In genomic region chr4:152328595-152328994, GRCh38 we compare ENCODE assay signal across 20 cellular contexts.
DNase-seq lines count a peak whose midpoint lies in the region; ATAC-seq and TF ChIP-seq lines count a peak whose summit lies in the region.
"Had no signal": no experiment of that assay in that cellular context is flagged by ENCODE, and none has a peak within 500 bp of the region (broad histone marks: within the 10 kb centered on the region; RNA-seq: fewer than 3 reads in every experiment).

No MANE protein-coding gene starts in this region.

- H3K4me3 ChIP-seq in osteoblast (ENCODE audit: insufficient read depth, low read length) (no peak overlapping the region), Karpas-422 (ENCODE audit: low read length) (no peak overlapping the region)
- H3K4me3 ChIP-seq: ascending aorta, colonic mucosa, heart left ventricle, ovary had no signal

- ATAC-seq in foreskin keratinocyte (peak; percentile 75), HG02642 (IDR thresholded peaks at IDR 0.05; ENCODE audit: poor library complexity, unreplicated experiment) (no peak)
- ATAC-seq: heart left ventricle; stimulated activated memory B cell treated with anti-CD40 and anti-IgM and Interleukin-4, amounts not matched to agents 10 μg/mL and 1 μg/mL and 100 μg/mL, for 72 hours had no signal

- peaks cover 53% of the 10 kb centered on the region for H3K4me1 ChIP-seq in foreskin keratinocyte
- H3K4me1 ChIP-seq in osteoblast (ENCODE audit: insufficient read depth, low read length): no peaks in the 10 kb centered on the region
- H3K4me1 ChIP-seq in Karpas-422 (ENCODE audit: low read length): no peaks in the 10 kb centered on the region
- H3K4me1 ChIP-seq: ascending aorta, colonic mucosa had no signal

- TF ChIP-seq CTCF in foreskin keratinocyte (conservative IDR thresholded peaks at IDR 0.05): no peak
- TF ChIP-seq CTCF in osteoblast (IDR thresholded peaks at IDR 0.05; ENCODE audit: extremely low read depth, low read depth, low read length): no peak

- H3K36me3 ChIP-seq in osteoblast (ENCODE audit: insufficient read depth, low read length): peaks cover 14% of the 10 kb centered on the region
- no peaks in the 10 kb centered on the region; the same call in 1 of the 2 replicates for H3K36me3 ChIP-seq in Karpas-422 (ENCODE audit: insufficient read depth, low read length)
- H3K36me3 ChIP-seq: colonic mucosa, ovary had no signal

- no peaks in the 10 kb centered on the region for H3K9me3 ChIP-seq in osteoblast (ENCODE audit: low read depth, low read length)
- H3K9me3 ChIP-seq in Karpas-422 (ENCODE audit: low read length): no peaks in the 10 kb centered on the region
- H3K9me3 ChIP-seq: ascending aorta, colonic mucosa, heart left ventricle, ovary had no signal

- no peaks in the 10 kb centered on the region for H3K79me2 ChIP-seq in osteoblast (ENCODE audit: insufficient read depth, low read length)
- no peaks in the 10 kb centered on the region for H3K79me2 ChIP-seq in Karpas-422 (ENCODE audit: low read length)

- DNase-seq in A172 (ENCODE audit: low spot score): peak; percentile 30
- DNase-seq in H4 (ENCODE audit: low spot score): peak; percentile 13
- DNase-seq in SW480 (ENCODE audit: low spot score): peak; percentile 30
- DNase-seq in foreskin keratinocyte: peak; percentile 80 to 94
- DNase-seq in osteoblast (ENCODE audit: insufficient read length, low spot score, missing footprints): no peak
- DNase-seq in NCI-H1417 treated with DMSO at 0.1 percent for 48 hours (lab: John Stamatoyannopoulos, UW): no peak
- no peak for DNase-seq in Karpas-422
- DNase-seq: activated B cell treated with CpG ODN at 0.5 μM for 24 hours; activated naive CD4-positive, alpha-beta T cell; colonic mucosa; GF-D8; heart left ventricle; KG1; NCI-H510A; ovary; small intestine; T-helper 1 cell had no signal

- H2AFZ ChIP-seq in osteoblast (ENCODE audit: low read length) (no peak overlapping the region), Karpas-422 (ENCODE audit: low read length) (no peak overlapping the region)

- no peak overlapping the region for H3K9ac ChIP-seq in Karpas-422 (ENCODE audit: low read length)

- H3K27ac ChIP-seq in foreskin keratinocyte (peak overlapping the region; percentile 85), osteoblast (ENCODE audit: low read depth, low read length) (no peak overlapping the region), Karpas-422 (ENCODE audit: low read length) (no peak overlapping the region)
- H3K27ac ChIP-seq: ascending aorta, colonic mucosa, heart left ventricle, ovary had no signal

- H3K4me2 ChIP-seq in osteoblast (ENCODE audit: insufficient read depth, low read length) (no peak overlapping the region), Karpas-422 (ENCODE audit: low read depth, low read length, poor library complexity, severe bottlenecking) (no peak overlapping the region)

- no peaks in the 10 kb centered on the region for H3K9me2 ChIP-seq in Karpas-422 (replicated peaks; ENCODE audit: insufficient read depth, low read length)

- no peaks in the 10 kb centered on the region for H4K20me1 ChIP-seq in osteoblast (ENCODE audit: insufficient read depth, low read length)
- H4K20me1 ChIP-seq in Karpas-422 (ENCODE audit: insufficient read depth, low read depth, low read length): no peaks in the 10 kb centered on the region

- H3K27me3 ChIP-seq in foreskin keratinocyte (no peaks in the 10 kb centered on the region), osteoblast (ENCODE audit: insufficient read depth, low read length) (no peaks in the 10 kb centered on the region), Karpas-422 (ENCODE audit: low read length) (no peaks in the 10 kb centered on the region)
- H3K27me3 ChIP-seq: ascending aorta, colonic mucosa, heart left ventricle, ovary had no signal

Comparison
In these comparisons a context has a peak if more than half of its experiments do, and no peak if none do; other contexts are left out.
1. DNase-seq: peak in A172 (single experiment), H4 (single experiment), SW480 (single experiment) and foreskin keratinocyte (2 of 2); none in osteoblast (single experiment), NCI-H1417 treated with DMSO at 0.1 percent for 48 hours (single experiment) and Karpas-422 (single experiment).